In genomic region chr5:10057356-10057755, GRCh38 we compare ENCODE assay signal across 16 cellular contexts.
A peak's percentile ranks its signal among the peaks of the same experiment; 100 is the strongest.
DNase-seq lines count a peak whose midpoint lies in the region; TF ChIP-seq lines count a peak whose summit lies in the region.
"Had no signal": no experiment of that assay in that cellular context is flagged by ENCODE, and none has a peak within 500 bp of the region (broad histone marks: within the 10 kb centered on the region; RNA-seq: fewer than 3 reads in every experiment).

No MANE protein-coding gene starts in this region.

- peaks cover 3% of the 10 kb centered on the region for H3K27me3 Mint-ChIP-seq in neural crest cell (ENCODE audit: low read depth)
- H3K27me3 Mint-ChIP-seq: CD4-positive, alpha-beta memory T cell had no signal

- H3K27ac ChIP-seq in coronary artery = no peak overlapping the region

- H3K4me1 Mint-ChIP-seq in neural crest cell = no peaks in the 10 kb centered on the region
- H3K4me1 Mint-ChIP-seq: CD4-positive, alpha-beta memory T cell; GM23338 had no signal

- DNase-seq in coronary artery (ENCODE audit: low spot score) (peak; percentile 38), neural crest cell (ENCODE audit: low read depth, low spot score) (no peak), H4 (ENCODE audit: low spot score) (no peak), NCI-H1048 (lab: John Stamatoyannopoulos, UW) (no peak)
- DNase-seq in activated CD4-positive, alpha-beta T cell treated with anti-CD3 and anti-CD28 coated beads for 1 hour = no peak
- DNase-seq: C1 segment of cervical spinal cord; Calu3; CD4-positive, alpha-beta memory T cell; COR-L47; DMS53; DMS79 treated with DMSO at 0.1 percent for 48 hours; GF-D8; H7; HCEC 1CT had no signal

- peak overlapping the region; percentile 65 for H3K4me2 ChIP-seq in Loucy (ENCODE audit: low read depth, low read length, poor library complexity, severe bottlenecking)
- H3K4me2 ChIP-seq: GM23338 had no signal

- peaks cover 5% of the 10 kb centered on the region; the same call in 1 of the 2 replicates for H3K9me3 ChIP-seq in Loucy (ENCODE audit: insufficient read depth, low read depth, low read length)

- no peaks in the 10 kb centered on the region for H3K27me3 ChIP-seq in Loucy (ENCODE audit: insufficient read depth, low read length, poor library complexity, severe bottlenecking)

- no peaks in the 10 kb centered on the region for H3K9me2 ChIP-seq in Loucy (replicated peaks; ENCODE audit: low read depth, low read length)

- no peaks in the 10 kb centered on the region for H3K36me3 ChIP-seq in Loucy (ENCODE audit: insufficient read depth, low read length)

- peak overlapping the region; percentile 52 for H3K9ac ChIP-seq in Loucy (ENCODE audit: low read depth, low read length, poor library complexity, severe bottlenecking)

- H3F3A ChIP-seq in Loucy (ENCODE audit: low read depth) = no peaks in the 10 kb centered on the region

- H3K9me3 Mint-ChIP-seq in neural crest cell = peaks cover 7% of the 10 kb centered on the region

- H3K4me1 ChIP-seq in Loucy (ENCODE audit: insufficient read depth, low read length, poor library complexity, severe bottlenecking) = peaks cover 25% of the 10 kb centered on the region

- H3K79me2 ChIP-seq in Loucy (ENCODE audit: insufficient read depth, low read length) = no peaks in the 10 kb centered on the region

- H3K4me3 Mint-ChIP-seq in neural crest cell = no peak overlapping the region
- H3K4me3 Mint-ChIP-seq: GM23338 had no signal

- no peaks in the 10 kb centered on the region for H4K20me1 ChIP-seq in Loucy (ENCODE audit: insufficient read depth, low read length, poor library complexity, severe bottlenecking)

- no peak for TF ChIP-seq CTCF in Loucy (conservative IDR thresholded peaks at IDR 0.05; ENCODE audit: low read length)
- no peak for TF ChIP-seq CTCF in coronary artery (IDR thresholded peaks at IDR 0.05)
- TF ChIP-seq CTCF in neural crest cell (conservative IDR thresholded peaks at IDR 0.05) = no peak

- H3K4me3 ChIP-seq in Loucy (ENCODE audit: low read length, poor library complexity, severe bottlenecking) (peak overlapping the region; percentile 41), coronary artery (no peak overlapping the region)
- H3K4me3 ChIP-seq: GM23338 had no signal

- peak overlapping the region; percentile 54 for H3K27ac Mint-ChIP-seq in neural crest cell (ENCODE audit: unreplicated experiment)
- H3K27ac Mint-ChIP-seq: CD4-positive, alpha-beta memory T cell; GM23338 had no signal

- H2AFZ ChIP-seq in Loucy (ENCODE audit: low read length) = peak overlapping the region; percentile 62
- H2AFZ ChIP-seq: GM23338 had no signal

- peaks cover 6% of the 10 kb centered on the region for H3K36me3 Mint-ChIP-seq in neural crest cell (ENCODE audit: low read depth)
- H3K36me3 Mint-ChIP-seq: CD4-positive, alpha-beta memory T cell had no signal
